10 cellular contexts compared by ENCODE assay signal in genomic region chr7:36281945-36282727, GRCh38.
DNase-seq lines count a peak whose midpoint lies in the region; ATAC-seq, FAIRE-seq and TF ChIP-seq lines count a peak whose summit lies in the region.
"Had no signal": no experiment of that assay in that cellular context is flagged by ENCODE, and none has a peak within 500 bp of the region (broad histone marks: within the 10 kb centered on the region; RNA-seq: fewer than 3 reads in every experiment).

No MANE protein-coding gene starts in this region.

- H3K9me2 ChIP-seq in PC-3 (replicated peaks; ENCODE audit: low read length), result no peaks in the 10 kb centered on the region

- H3K27me3 ChIP-seq in H9 (ENCODE audit: insufficient read depth, low read length) (no peaks in the 10 kb centered on the region), PC-3 (ENCODE audit: low read length) (no peaks in the 10 kb centered on the region), smooth muscle cell (ENCODE audit: low read depth) (no peaks in the 10 kb centered on the region)
- H3K27me3 ChIP-seq: left lung had no signal

- H3K23me2 ChIP-seq in H9 (ENCODE audit: insufficient read length, low read depth, low read length, poor library complexity, severe bottlenecking), result no peaks in the 10 kb centered on the region

- peaks cover 4% of the 10 kb centered on the region for H3K27me3 Mint-ChIP-seq in H9 (ENCODE audit: low read depth)

- WGBS in H9 (ENCODE audit: extremely low coverage, insufficient read length, low lambda C conversion rate), result no CpG with 5 or more reads among the region's 11 CpGs
- 83% methylated on average over 11 of the region's 11 CpGs for WGBS in smooth muscle cell (ENCODE audit: low lambda C conversion rate)

- H3K56ac ChIP-seq in H9 (ENCODE audit: insufficient read length, low read depth, low read length), result no peak overlapping the region

- no peak overlapping the region for H3K4me3 Mint-ChIP-seq in H9

- TF ChIP-seq CTCF in H9 (conservative IDR thresholded peaks at IDR 0.05) (no peak), PC-3 (conservative IDR thresholded peaks at IDR 0.05; ENCODE audit: low read depth, low read length) (no peak), fibroblast of mammary gland (conservative IDR thresholded peaks at IDR 0.05; ENCODE audit: control insufficient read depth, insufficient read depth, low read depth, low read length) (no peak), smooth muscle cell (IDR thresholded peaks at IDR 0.05; ENCODE audit: borderline replicate concordance, insufficient read depth, poor library complexity, severe bottlenecking) (no peak)

- H3K79me1 ChIP-seq in H9 (ENCODE audit: insufficient read depth, low read depth, low read length, poor library complexity, severe bottlenecking), result no peaks in the 10 kb centered on the region

- H3K4me2 ChIP-seq in H9 (ENCODE audit: insufficient read depth, insufficient read length, low read length), result no peak overlapping the region
- H3K4me2 ChIP-seq in PC-3 (ENCODE audit: low read length), result peak overlapping the region; percentile 81
- peak overlapping the region; percentile 80 for H3K4me2 ChIP-seq in smooth muscle cell

- H2BK15ac ChIP-seq in H9 (ENCODE audit: low read depth, low read length), result no peak overlapping the region

- H3K27ac Mint-ChIP-seq in H9, result peak overlapping the region; percentile 64 to 97 (median 80); a peak in 5 of 7 replicates

- no peak for ATAC-seq in PC-3
- ATAC-seq: left lung had no signal

- no peak overlapping the region for H3T11ph ChIP-seq in H9 (ENCODE audit: low read length)

- H3K23ac ChIP-seq in H9 (ENCODE audit: insufficient read length, low read depth, low read length), result no peak overlapping the region

- no peak overlapping the region for H4K91ac ChIP-seq in H9 (ENCODE audit: insufficient read length, low read depth, low read length)

- H3K14ac ChIP-seq in H9 (ENCODE audit: insufficient read depth, low read length), result no peak overlapping the region

- CTCF ChIA-PET in PC-3 (lab: Charles Lee), result no interaction called here

- intact Hi-C loops in PC-3 (cut with micrococcal nuclease), result loop anchor here (2.0 kb wide), 1 partner anchor 21 kb away; no protein-coding TSS in a partner anchor

- H3F3A ChIP-seq in PC-3 (ENCODE audit: low read length, unreplicated experiment) (peaks cover 4% of the 10 kb centered on the region), smooth muscle cell (ENCODE audit: low read depth) (peaks cover 24% of the 10 kb centered on the region)

- H3K4me1 ChIP-seq in H9 (ENCODE audit: insufficient read depth, low read length) (peaks cover 25% of the 10 kb centered on the region), PC-3 (ENCODE audit: insufficient read depth, low read length) (peaks cover 65% of the 10 kb centered on the region), smooth muscle cell (ENCODE audit: low read depth) (peaks cover 35% of the 10 kb centered on the region)

- no peak for FAIRE-seq in urothelium cell line (lab: Jason Lieb, UNC)

- H2AK5ac ChIP-seq in H9 (ENCODE audit: insufficient read length, low read length), result no peak overlapping the region

- H2BK12ac ChIP-seq in H9 (ENCODE audit: insufficient read length, low read depth, low read length), result no peak overlapping the region

- H2BK5ac ChIP-seq in H9 (ENCODE audit: insufficient read length, low read length), result no peak overlapping the region

- no peak overlapping the region for H3K4ac ChIP-seq in H9 (ENCODE audit: low read depth, low read length)

- H4K20me1 ChIP-seq in H9 (ENCODE audit: control insufficient read depth, insufficient read depth, insufficient read length) (no peaks in the 10 kb centered on the region), PC-3 (ENCODE audit: low read length) (no peaks in the 10 kb centered on the region), smooth muscle cell (ENCODE audit: low read depth) (no peaks in the 10 kb centered on the region)

- peak overlapping the region; percentile 54 for H3K27ac ChIP-seq in H9 (ENCODE audit: insufficient read length, low read depth, low read length)
- H3K27ac ChIP-seq in PC-3 (ENCODE audit: low read length), result peak overlapping the region; percentile 90
- peak overlapping the region; percentile 73 for H3K27ac ChIP-seq in smooth muscle cell (ENCODE audit: low read depth)

- H3K9me3 Mint-ChIP-seq in H9, result no peaks in the 10 kb centered on the region; a peak in 1 of 5 replicates

- H3K36me3 Mint-ChIP-seq in H9 (ENCODE audit: insufficient read depth in 1 of 3, low read depth in 3 of 3), result peaks cover 0 to 2% (median 2%) of the 10 kb centered on the region in 3 experiments; a peak in 2 of 7 replicates

- no peaks in the 10 kb centered on the region for H3K36me3 ChIP-seq in PC-3 (ENCODE audit: low read depth, low read length)
- no peaks in the 10 kb centered on the region for H3K36me3 ChIP-seq in smooth muscle cell (ENCODE audit: low read depth)
- H3K36me3 ChIP-seq: left lung had no signal

- H3K4me3 ChIP-seq in PC-3 (ENCODE audit: low read length) (peak overlapping the region; percentile 56; the same call in 1 of the 2 replicates), fibroblast of mammary gland (ENCODE audit: control insufficient read depth, low read depth, low read length) (no peak overlapping the region), smooth muscle cell (no peak overlapping the region)

- no peak overlapping the region for H2BK120ac ChIP-seq in H9 (ENCODE audit: low read depth, low read length, poor library complexity, severe bottlenecking)

- H3K4me1 Mint-ChIP-seq in H9, result peaks cover 76 to 77% of the 10 kb centered on the region in 2 experiments

- no TSS peak for BruUV-seq in PC-3 (replicated peaks; lab: Mats Ljungman, UMichigan)

- DNase-seq in H9, result no peak
- no peak for DNase-seq in PC-3
- peak; percentile 28 for DNase-seq in fibroblast of mammary gland (ENCODE audit: low read depth)
- DNase-seq in smooth muscle cell (lab: John Stamatoyannopoulos, UW; ENCODE audit: unreplicated experiment), result no peak
- no peak for DNase-seq in NCI-H2196 (lab: John Stamatoyannopoulos, UW; ENCODE audit: unreplicated experiment)
- no peak for DNase-seq in urothelium cell line (ENCODE audit: low spot score)
- DNase-seq in COR-L47 (lab: John Stamatoyannopoulos, UW), result no peak
- DNase-seq: left lung; NCI-H1048; stimulated activated CD4-positive, alpha-beta T cell treated with anti-CD3 and anti-CD28 coated beads, Interleukin-4, amount 100 ng/mL, for 24 hours had no signal

- no peaks in the 10 kb centered on the region for H3K79me2 ChIP-seq in H9 (ENCODE audit: insufficient read depth, low read length)
- H3K79me2 ChIP-seq in PC-3 (ENCODE audit: low read length), result peaks cover 20% of the 10 kb centered on the region
- H3K79me2 ChIP-seq in smooth muscle cell (ENCODE audit: low read depth), result no peaks in the 10 kb centered on the region

- H2AFZ ChIP-seq in H9 (ENCODE audit: low read length) (no peak overlapping the region), PC-3 (ENCODE audit: low read length) (no peak overlapping the region), smooth muscle cell (ENCODE audit: low read depth) (no peak overlapping the region)

- POLR2A ChIA-PET in PC-3 (lab: Charles Lee; ENCODE audit: unreplicated experiment), result no interaction called here

- H4K5ac ChIP-seq in H9 (ENCODE audit: insufficient read length, low read depth, low read length), result no peak overlapping the region

- no peak overlapping the region for H2BK20ac ChIP-seq in H9 (ENCODE audit: low read depth, low read length, poor library complexity, severe bottlenecking)

- H4K8ac ChIP-seq in H9 (replicated peaks; ENCODE audit: insufficient read length, low read depth, low read length), result no peak overlapping the region

- H3K9ac ChIP-seq in H9 (ENCODE audit: extremely low read depth, insufficient read length, low read length) (no peak overlapping the region), PC-3 (ENCODE audit: low read length) (peak overlapping the region; percentile 76), smooth muscle cell (ENCODE audit: low read depth) (no peak overlapping the region)

- H3K9me3 ChIP-seq in H9 (ENCODE audit: control insufficient read depth, low read depth, low read length) (no peaks in the 10 kb centered on the region), PC-3 (ENCODE audit: low read length) (no peaks in the 10 kb centered on the region), smooth muscle cell (replicated peaks; ENCODE audit: low read depth) (no peaks in the 10 kb centered on the region)
- H3K9me3 ChIP-seq: left lung had no signal

- H3K18ac ChIP-seq in H9 (ENCODE audit: insufficient read length, low read depth, low read length), result no peak overlapping the region
